ENCODE assay signal across 15 cellular contexts in genomic region chr1:197269053-197269452, GRCh38. TPM values are rescaled to one million over a fixed set of nuclear protein-coding genes. Genes with fewer than 3 reads are reported as not detected.
DNase-seq lines count a peak whose midpoint lies in the region; ATAC-seq and TF ChIP-seq lines count a peak whose summit lies in the region.
"Had no signal": no experiment of that assay in that cellular context is flagged by ENCODE, and none has a peak within 500 bp of the region (broad histone marks: within the 10 kb centered on the region; RNA-seq: fewer than 3 reads in every experiment).

No MANE protein-coding gene starts in this region.

- no peak overlapping the region for H3K27ac Mint-ChIP-seq in endothelial cell (ENCODE audit: unreplicated experiment)
- H3K27ac Mint-ChIP-seq: activated CD4-positive, alpha-beta memory T cell treated with anti-CD3 and anti-CD28 coated beads for 36 hours; naive thymus-derived CD8-positive, alpha-beta T cell; T-helper 17 cell had no signal

- no peaks in the 10 kb centered on the region for H3K36me3 ChIP-seq in fibroblast of lung (ENCODE audit: control insufficient read depth, insufficient read depth, low read length)
- H3K36me3 ChIP-seq: upper lobe of right lung had no signal

- H3K4me2 ChIP-seq in fibroblast of lung (ENCODE audit: extremely low read depth, insufficient read depth, low read length), result no peak overlapping the region

- no peaks in the 10 kb centered on the region for H3K27me3 Mint-ChIP-seq in endothelial cell (ENCODE audit: unreplicated experiment)
- H3K27me3 Mint-ChIP-seq: activated CD4-positive, alpha-beta memory T cell treated with anti-CD3 and anti-CD28 coated beads for 36 hours had no signal

- TF ChIP-seq CTCF in fibroblast of lung (conservative IDR thresholded peaks at IDR 0.05 in 1 of 2, IDR thresholded peaks at IDR 0.05 in 1 of 2; ENCODE audit: low read depth in 1 of 2, low read length in 2 of 2) (no peak), endothelial cell (IDR thresholded peaks at IDR 0.05; ENCODE audit: unreplicated experiment) (no peak)

- H3K36me3 Mint-ChIP-seq in endothelial cell (ENCODE audit: low read depth, unreplicated experiment), result no peaks in the 10 kb centered on the region
- H3K36me3 Mint-ChIP-seq: activated CD4-positive, alpha-beta memory T cell treated with anti-CD3 and anti-CD28 coated beads for 36 hours had no signal

- H3K4me1 Mint-ChIP-seq in endothelial cell (ENCODE audit: unreplicated experiment), result no peaks in the 10 kb centered on the region
- H3K4me1 Mint-ChIP-seq: naive thymus-derived CD8-positive, alpha-beta T cell had no signal

- ATAC-seq in GM18907 (IDR thresholded peaks at IDR 0.05; ENCODE audit: unreplicated experiment), result no peak
- ATAC-seq: naive thymus-derived CD8-positive, alpha-beta T cell; T-helper 17 cell; upper lobe of right lung had no signal

- no peak overlapping the region for H3K9ac ChIP-seq in fibroblast of lung (ENCODE audit: insufficient read depth, low read length)

- H3K4me1 ChIP-seq in fibroblast of lung (ENCODE audit: control insufficient read depth, extremely low read depth, insufficient read depth, low read length), result no peaks in the 10 kb centered on the region
- H3K4me1 ChIP-seq: upper lobe of right lung had no signal

- H3K79me2 ChIP-seq in fibroblast of lung (ENCODE audit: control insufficient read depth, insufficient read depth, low read length), result no peaks in the 10 kb centered on the region

- H3K9me3 ChIP-seq in fibroblast of lung (ENCODE audit: control insufficient read depth, insufficient read depth, low read depth, low read length), result no peaks in the 10 kb centered on the region
- H3K9me3 ChIP-seq: upper lobe of right lung had no signal

- no peaks in the 10 kb centered on the region for H3K9me3 Mint-ChIP-seq in endothelial cell (ENCODE audit: unreplicated experiment)
- H3K9me3 Mint-ChIP-seq: activated CD4-positive, alpha-beta memory T cell treated with anti-CD3 and anti-CD28 coated beads for 36 hours; naive thymus-derived CD8-positive, alpha-beta T cell had no signal

- peak overlapping the region; percentile 65 for H2AFZ ChIP-seq in fibroblast of lung (ENCODE audit: low read length)

- peak; percentile 91 for DNase-seq in Ammon's horn (ENCODE audit: low spot score)
- peak; percentile 12 for DNase-seq in NCI-H146 treated with DMSO at 0.1 percent for 48 hours (lab: John Stamatoyannopoulos, UW; ENCODE audit: unreplicated experiment)
- DNase-seq in NCI-H82 treated with DMSO at 0.1 percent for 48 hours (lab: John Stamatoyannopoulos, UW; ENCODE audit: unreplicated experiment), result peak; percentile 91
- DNase-seq in fibroblast of lung (ENCODE audit: low read depth in 2 of 2), result no peak
- no peak for DNase-seq in DMS53 treated with DMSO at 0.1 percent for 48 hours (lab: John Stamatoyannopoulos, UW; ENCODE audit: unreplicated experiment)
- DNase-seq in Kasumi-1 (lab: John Stamatoyannopoulos, UW), result no peak
- no peak for DNase-seq in endothelial cell (ENCODE audit: low spot score)
- DNase-seq: activated CD4-positive, alpha-beta memory T cell treated with anti-CD3 and anti-CD28 coated beads for 36 hours; activated gamma-delta T cell treated with Interleukin-2 at 50 U/mL for 16 hours; kidney glomerular epithelial cell; naive thymus-derived CD8-positive, alpha-beta T cell; T-helper 17 cell; upper lobe of right lung had no signal

- H3K27ac ChIP-seq in fibroblast of lung (ENCODE audit: insufficient read depth, low read length), result no peak overlapping the region
- H3K27ac ChIP-seq: upper lobe of right lung had no signal

- H3K4me3 Mint-ChIP-seq in endothelial cell (ENCODE audit: unreplicated experiment), result no peak overlapping the region
- H3K4me3 Mint-ChIP-seq: activated CD4-positive, alpha-beta memory T cell treated with anti-CD3 and anti-CD28 coated beads for 36 hours; naive thymus-derived CD8-positive, alpha-beta T cell; T-helper 17 cell had no signal

- H3K27me3 ChIP-seq in fibroblast of lung (ENCODE audit: control insufficient read depth, insufficient read depth, low read length), result no peaks in the 10 kb centered on the region
- H3K27me3 ChIP-seq: upper lobe of right lung had no signal

- H4K20me1 ChIP-seq in fibroblast of lung (ENCODE audit: control insufficient read depth, extremely low read depth, insufficient read depth, low read length), result no peaks in the 10 kb centered on the region

- H3K4me3 ChIP-seq in fibroblast of lung (replicated peaks in 1 of 4; ENCODE audit: control extremely low read depth in 1 of 4, insufficient read depth in 1 of 4, low read depth in 3 of 4, low read length in 4 of 4), result no peak overlapping the region
- H3K4me3 ChIP-seq: upper lobe of right lung had no signal

RNA-seq across cellular contexts. Expression of gene CRB1, which starts 1.0 kb away (rescaled TPM):
- 0.26 and 0.66 TPM in 2 replicates for total RNA-seq in fibroblast of lung
- 0.05 and 0.08 TPM in 2 replicates for polyA plus RNA-seq in fibroblast of lung
- polyA plus RNA-seq in fibroblast of lung (2012), result 0.06 TPM in 1 of 2 replicates, not detected in the other
- not detected in 2 replicates for polyA minus RNA-seq in fibroblast of lung (ENCODE audit: low replicate concordance)
- not detected for total RNA-seq in endothelial cell (ENCODE audit: unreplicated experiment)
- total RNA-seq: activated CD4-positive, alpha-beta memory T cell treated with anti-CD3 and anti-CD28 coated beads for 36 hours had no signal
- polyA plus RNA-seq: AG04450 had no signal

Comparison
In these comparisons a context has a peak if more than half of its experiments do, and no peak if none do; other contexts are left out.
1. DNase-seq: peak in Ammon's horn (single experiment), NCI-H146 treated with DMSO at 0.1 percent for 48 hours (single experiment) and NCI-H82 treated with DMSO at 0.1 percent for 48 hours (single experiment); none in fibroblast of lung (0 of 2), DMS53 treated with DMSO at 0.1 percent for 48 hours (single experiment), Kasumi-1 (0 of 2) and endothelial cell (single experiment).